Comparison of ENCODE assay signal across 1 cellular context in genomic region chr19:55408320-55408836, GRCh38.
TF ChIP-seq lines count a peak whose summit lies in the region.

No MANE protein-coding gene starts in this region.

TF ChIP-seq in HCT116, 20 proteins besides CTCF, POLR2A, EP300 and RAD21 (continued from another document):
- TF ChIP-seq ZBTB33 (IDR thresholded peaks at IDR 0.05; ENCODE audit: extremely low read depth, insufficient replicate concordance, low read length) (no peak), REST (IDR thresholded peaks at IDR 0.05; ENCODE audit: low read depth) (no peak), EZH2 (IDR thresholded peaks at IDR 0.05) (no peak), EZH2phosphoT487 (IDR thresholded peaks at IDR 0.05; ENCODE audit: borderline replicate concordance) (no peak), MAX (IDR thresholded peaks at IDR 0.05) (no peak), EGR1 (IDR thresholded peaks at IDR 0.05; ENCODE audit: low read depth) (peak; percentile 55; the same call in 1 of the 2 replicates), SRF (IDR thresholded peaks at IDR 0.05; ENCODE audit: low read depth) (no peak), CBX3 (IDR thresholded peaks at IDR 0.05; ENCODE audit: low read depth) (peak; percentile 55; the same call in 1 of the 2 replicates)
- TF ChIP-seq, protein P1, sequence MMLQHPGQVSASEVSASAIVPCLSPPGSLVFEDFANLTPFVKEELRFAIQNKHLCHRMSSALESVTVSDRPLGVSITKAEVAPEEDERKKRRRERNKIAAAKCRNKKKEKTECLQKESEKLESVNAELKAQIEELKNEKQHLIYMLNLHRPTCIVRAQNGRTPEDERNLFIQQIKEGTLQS (IDR thresholded peaks at IDR 0.05), result no peak
TF ChIP-seq in HCT116: peak in this region for 3.
